Comparison of ENCODE assay signal across 14 cellular contexts in genomic region chr1:44313265-44313918, GRCh38. TPM values are rescaled to one million over a fixed set of nuclear protein-coding genes. Genes with fewer than 3 reads are reported as not detected.
DNase-seq lines count a peak whose midpoint lies in the region; ATAC-seq lines count a peak whose summit lies in the region.
"Had no signal": no experiment of that assay in that cellular context is flagged by ENCODE, and none has a peak within 500 bp of the region (broad histone marks: within the 10 kb centered on the region; RNA-seq: fewer than 3 reads in every experiment).

No MANE protein-coding gene starts in this region.

- ATAC-seq in HG03571 (IDR thresholded peaks at IDR 0.05; ENCODE audit: unreplicated experiment), result no peak
- no peak for ATAC-seq in GM19328 (IDR thresholded peaks at IDR 0.05; ENCODE audit: unreplicated experiment)
- ATAC-seq: GM12878, HCT116 had no signal

- DNase-seq in NCI-H2107 treated with DMSO at 0.1 percent for 48 hours (lab: John Stamatoyannopoulos, UW; ENCODE audit: unreplicated experiment) (peak; percentile 38), NCI-H2107 (lab: John Stamatoyannopoulos, UW) (no peak), LHCN-M2 (ENCODE audit: low read depth) (peak; percentile 10), myocyte (ENCODE audit: low read depth) (peak; percentile 61), AG08396 (ENCODE audit: low spot score) (no peak)
- DNase-seq: AML-193; CD8-positive, alpha-beta memory T cell; DMS79; GM23248; IMR-90 had no signal

RNA-seq across cellular contexts. Expression of gene ERI3, which starts 41.7 kb away (rescaled TPM):
- total RNA-seq in LHCN-M2 (2014; rRNA removed), result 59.7 and 59.8 TPM in 2 replicates
- polyA plus RNA-seq in LHCN-M2 (2012), result 66.2 TPM
- 72.1 and 80.2 TPM in 2 replicates for total RNA-seq in myocyte
- 85.0 TPM for polyA plus RNA-seq in myocyte (2012)

Comparison
In these comparisons a context has a peak if more than half of its experiments do, and no peak if none do; other contexts are left out.
1. DNase-seq: peak in NCI-H2107 treated with DMSO at 0.1 percent for 48 hours (single experiment), LHCN-M2 (single experiment) and myocyte (single experiment); none in NCI-H2107 (single experiment) and AG08396 (single experiment).